15 cellular contexts compared by ENCODE assay signal in the genomic region with DNA sequence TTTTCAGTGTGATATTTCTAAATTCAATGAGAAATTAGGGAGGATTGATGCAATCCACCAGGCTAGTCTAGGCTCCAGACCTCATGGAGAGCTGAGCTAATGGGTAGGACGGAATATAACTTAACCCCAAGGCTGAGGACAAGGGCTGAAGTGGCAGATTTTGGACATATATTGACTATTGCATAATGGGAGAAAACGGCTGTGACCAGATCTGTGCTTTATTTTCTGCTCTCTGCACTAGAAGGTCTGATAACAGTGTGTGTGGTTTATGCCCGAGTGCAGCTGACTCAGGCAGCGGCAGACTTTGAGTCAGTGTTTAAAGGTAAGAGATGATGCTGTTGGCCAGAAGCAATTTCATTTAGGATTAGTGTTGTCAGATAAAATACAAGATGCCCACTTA.
DNase-seq lines count a peak whose midpoint lies in the region; ATAC-seq and TF ChIP-seq lines count a peak whose summit lies in the region.
"Had no signal": no experiment of that assay in that cellular context is flagged by ENCODE, and none has a peak within 500 bp of the region (broad histone marks: within the 10 kb centered on the region; RNA-seq: fewer than 3 reads in every experiment).

No MANE protein-coding gene starts in this region.

- H3K36me3 ChIP-seq in smooth muscle cell (ENCODE audit: low read depth) (no peaks in the 10 kb centered on the region), trophoblast cell (ENCODE audit: control insufficient read depth in 1 of 2, insufficient read depth in 2 of 2, low read length in 2 of 2) (no peaks in the 10 kb centered on the region)
- H3K36me3 ChIP-seq: colonic mucosa, suprapubic skin had no signal

- H2AFZ ChIP-seq in smooth muscle cell (ENCODE audit: low read depth) (no peak overlapping the region), trophoblast cell (ENCODE audit: insufficient read depth, low read length, poor library complexity) (no peak overlapping the region)

- no peak overlapping the region for H2AK5ac ChIP-seq in trophoblast cell (ENCODE audit: low read length)

- H2BK12ac ChIP-seq in trophoblast cell (ENCODE audit: low read length): no peak overlapping the region

- no peak overlapping the region for H3K4me3 ChIP-seq in fibroblast of pulmonary artery (replicated peaks; ENCODE audit: low read depth, low read length)
- H3K4me3 ChIP-seq in smooth muscle cell: no peak overlapping the region
- no peak overlapping the region for H3K4me3 ChIP-seq in trophoblast cell (ENCODE audit: low read depth, low read length)
- H3K4me3 ChIP-seq: colonic mucosa, skin epidermis, suprapubic skin had no signal

- H4K8ac ChIP-seq in trophoblast cell (ENCODE audit: low read depth, low read length): no peak overlapping the region

- no peaks in the 10 kb centered on the region for H3K4me1 ChIP-seq in smooth muscle cell (ENCODE audit: low read depth)
- no peaks in the 10 kb centered on the region for H3K4me1 ChIP-seq in trophoblast cell (ENCODE audit: control insufficient read depth in 1 of 2, insufficient read depth in 2 of 2, low read length in 2 of 2)
- H3K4me1 ChIP-seq: colonic mucosa had no signal

- H3K18ac ChIP-seq in trophoblast cell (ENCODE audit: low read length): no peak overlapping the region

- H3K79me2 ChIP-seq in smooth muscle cell (ENCODE audit: low read depth): no peaks in the 10 kb centered on the region
- no peaks in the 10 kb centered on the region for H3K79me2 ChIP-seq in trophoblast cell (ENCODE audit: control insufficient read depth, insufficient read depth, low read length, poor library complexity)

- H4K20me1 ChIP-seq in smooth muscle cell (ENCODE audit: low read depth): no peaks in the 10 kb centered on the region

- no peaks in the 10 kb centered on the region for H3K79me1 ChIP-seq in trophoblast cell (ENCODE audit: low read length)

- peaks cover 16% of the 10 kb centered on the region for H3F3A ChIP-seq in smooth muscle cell (ENCODE audit: low read depth)

- no peak overlapping the region for H3K9ac ChIP-seq in smooth muscle cell (ENCODE audit: low read depth)
- H3K9ac ChIP-seq in trophoblast cell (ENCODE audit: low read length): no peak overlapping the region

- H4K91ac ChIP-seq in trophoblast cell (ENCODE audit: low read depth, low read length): no peak overlapping the region

- H4K12ac ChIP-seq in trophoblast cell (ENCODE audit: low read depth, low read length): no peak overlapping the region

- no peak overlapping the region for H3K23ac ChIP-seq in trophoblast cell (ENCODE audit: low read length)

- no peak overlapping the region for H2BK120ac ChIP-seq in trophoblast cell (ENCODE audit: insufficient read depth, low read length, poor library complexity)

- TF ChIP-seq CTCF in fibroblast of pulmonary artery (IDR thresholded peaks at IDR 0.05; ENCODE audit: low read length, missing control alignments) (no peak), smooth muscle cell (IDR thresholded peaks at IDR 0.05; ENCODE audit: borderline replicate concordance, insufficient read depth, poor library complexity, severe bottlenecking) (no peak)

- ATAC-seq in SK-N-SH treated with all-trans-retinoic acid at 6 μM for 48 hours (peak; percentile 44; the same call in 2 of the 3 replicates), HG03354 (IDR thresholded peaks at IDR 0.05; ENCODE audit: poor library complexity, severe bottlenecking, unreplicated experiment) (no peak), GM18517 (IDR thresholded peaks at IDR 0.05; ENCODE audit: unreplicated experiment) (no peak), GM21381 (IDR thresholded peaks at IDR 0.05; ENCODE audit: unreplicated experiment) (no peak)
- ATAC-seq: natural killer cell treated with Interleukin-12 subunit alpha and Interleukin-12 subunit beta and Interleukin-15 and Interleukin-18, amount 100 ng/mL, for 72 hours had no signal

- H3K27ac ChIP-seq in smooth muscle cell (ENCODE audit: low read depth) (peak overlapping the region; percentile 71), trophoblast cell (ENCODE audit: low read depth, low read length) (no peak overlapping the region)
- H3K27ac ChIP-seq: colonic mucosa, skin epidermis, suprapubic skin had no signal

- H3K4me2 ChIP-seq in smooth muscle cell (peak overlapping the region; percentile 16), trophoblast cell (ENCODE audit: low read length) (no peak overlapping the region)

- H2BK5ac ChIP-seq in trophoblast cell (ENCODE audit: low read depth, low read length, poor library complexity): no peak overlapping the region

- H3K9me3 ChIP-seq in smooth muscle cell (replicated peaks; ENCODE audit: low read depth) (no peaks in the 10 kb centered on the region), trophoblast cell (ENCODE audit: insufficient read depth, low read depth, low read length) (no peaks in the 10 kb centered on the region)
- H3K9me3 ChIP-seq: colonic mucosa, suprapubic skin had no signal

- DNase-seq in H4 (ENCODE audit: low spot score) (peak; percentile 47), fibroblast of pulmonary artery (ENCODE audit: low read depth) (peak; percentile 79), smooth muscle cell (lab: John Stamatoyannopoulos, UW; ENCODE audit: unreplicated experiment) (no peak), trophoblast cell (no peak)
- DNase-seq: activated naive CD4-positive, alpha-beta T cell treated with anti-CD3 and anti-CD28 coated beads for 36 hours; colonic mucosa; islet precursor cell; MM.1S had no signal

- H3K4ac ChIP-seq in trophoblast cell (ENCODE audit: low read depth, low read length): no peak overlapping the region

- 9% methylated on average over 4 of the region's 4 CpGs for WGBS in smooth muscle cell (ENCODE audit: low lambda C conversion rate)
- WGBS in trophoblast cell (ENCODE audit: extremely low coverage, insufficient coverage, insufficient read length): no CpG with 5 or more reads among the region's 4 CpGs

- H3K27me3 ChIP-seq in smooth muscle cell (ENCODE audit: low read depth) (no peaks in the 10 kb centered on the region), trophoblast cell (ENCODE audit: insufficient read depth, low read length) (no peaks in the 10 kb centered on the region)
- H3K27me3 ChIP-seq: colonic mucosa, suprapubic skin had no signal

- H3K14ac ChIP-seq in trophoblast cell (ENCODE audit: low read length): no peak overlapping the region

TF ChIP-seq in SK-N-SH treated with all-trans-retinoic acid at 6 μM for 48 hours, 23 proteins besides CTCF, POLR2A, EP300 and RAD21:
- TF ChIP-seq BACH2 (CRISPR knock-in tag; IDR thresholded peaks at IDR 0.05; ENCODE audit: borderline replicate concordance): no peak

Comparison
In these comparisons a context has a peak if more than half of its experiments do, and no peak if none do; other contexts are left out.
1. DNase-seq: peak in H4 (single experiment) and fibroblast of pulmonary artery (single experiment); none in smooth muscle cell (single experiment) and trophoblast cell (0 of 2).